11 cellular contexts compared by ENCODE assay signal in genomic region chr17:36728030-36728991, GRCh38.
DNase-seq lines count a peak whose midpoint lies in the region; ATAC-seq and TF ChIP-seq lines count a peak whose summit lies in the region.
"Had no signal": no experiment of that assay in that cellular context is flagged by ENCODE, and none has a peak within 500 bp of the region (broad histone marks: within the 10 kb centered on the region; RNA-seq: fewer than 3 reads in every experiment).

No MANE protein-coding gene starts in this region.

- DNase-seq in HUDEP-2 (lab: John Stamatoyannopoulos, UW; ENCODE audit: unreplicated experiment in 76 of 76) (peak in 74 of 76 experiments; percentile 69 to 98 (median 87)), foreskin keratinocyte (no peak)
- DNase-seq in activated naive CD8-positive, alpha-beta T cell treated with anti-CD3 and anti-CD28 coated beads, Interleukin-2, amount 50 U/mL, for 16 hours (ENCODE audit: low read depth, low spot score) = peak; percentile 11
- peak; percentile 29 to 34 for DNase-seq in stimulated activated CD4-positive, alpha-beta T cell treated with anti-CD3 and anti-CD28 coated beads, Interleukin-15, amount 100 ng/mL, for 48 hours (ENCODE audit: low read depth in 2 of 2)
- DNase-seq: H7, PC-3 had no signal

- ATAC-seq in SK-N-SH treated with all-trans-retinoic acid at 6 μM for 48 hours (peak; percentile 45), GM19395 (IDR thresholded peaks at IDR 0.05; ENCODE audit: unreplicated experiment) (no peak), GM18505 (IDR thresholded peaks at IDR 0.05; ENCODE audit: unreplicated experiment) (no peak), HG02759 (IDR thresholded peaks at IDR 0.05; ENCODE audit: unreplicated experiment) (no peak), foreskin keratinocyte (no peak)
- ATAC-seq: esophagus mucosa, PC-3 had no signal

- no peaks in the 10 kb centered on the region for H3K4me1 ChIP-seq in foreskin keratinocyte

- H3K27ac ChIP-seq in foreskin keratinocyte = no peak overlapping the region

- peaks cover 98% of the 10 kb centered on the region for H3K27me3 ChIP-seq in foreskin keratinocyte

- TF ChIP-seq CTCF in foreskin keratinocyte (conservative IDR thresholded peaks at IDR 0.05) = no peak

- no peak for TF ChIP-seq POLR2A in GM18505 (IDR thresholded peaks at IDR 0.05; ENCODE audit: borderline replicate concordance, extremely low read depth, insufficient read depth, insufficient read length)

TF ChIP-seq in SK-N-SH treated with all-trans-retinoic acid at 6 μM for 48 hours, 23 proteins besides CTCF, POLR2A, EP300 and RAD21:
- TF ChIP-seq TOX (CRISPR knock-in tag; IDR thresholded peaks at IDR 0.05; ENCODE audit: borderline replicate concordance) (no peak), CSDC2 (CRISPR knock-in tag; IDR thresholded peaks at IDR 0.05) (no peak), ZC3H10 (CRISPR knock-in tag; IDR thresholded peaks at IDR 0.05) (no peak), TCF4 (CRISPR knock-in tag; IDR thresholded peaks at IDR 0.05; ENCODE audit: borderline replicate concordance) (peak; percentile 82), OSR1 (CRISPR knock-in tag; IDR thresholded peaks at IDR 0.05) (no peak), TSHZ2 (CRISPR knock-in tag; IDR thresholded peaks at IDR 0.05) (peak; percentile 54; the same call in 1 of the 2 replicates), ZFP3 (CRISPR knock-in tag; IDR thresholded peaks at IDR 0.05) (no peak)

Comparison
In these comparisons a context has a peak if more than half of its experiments do, and no peak if none do; other contexts are left out.
1. DNase-seq: peak in HUDEP-2 (74 of 76), activated naive CD8-positive, alpha-beta T cell treated with anti-CD3 and anti-CD28 coated beads, Interleukin-2, amount 50 U/mL, for 16 hours (single experiment) and stimulated activated CD4-positive, alpha-beta T cell treated with anti-CD3 and anti-CD28 coated beads, Interleukin-15, amount 100 ng/mL, for 48 hours (2 of 2); none in foreskin keratinocyte (0 of 2).